ENCODE assay signal across 1 cellular context in the genomic region with DNA sequence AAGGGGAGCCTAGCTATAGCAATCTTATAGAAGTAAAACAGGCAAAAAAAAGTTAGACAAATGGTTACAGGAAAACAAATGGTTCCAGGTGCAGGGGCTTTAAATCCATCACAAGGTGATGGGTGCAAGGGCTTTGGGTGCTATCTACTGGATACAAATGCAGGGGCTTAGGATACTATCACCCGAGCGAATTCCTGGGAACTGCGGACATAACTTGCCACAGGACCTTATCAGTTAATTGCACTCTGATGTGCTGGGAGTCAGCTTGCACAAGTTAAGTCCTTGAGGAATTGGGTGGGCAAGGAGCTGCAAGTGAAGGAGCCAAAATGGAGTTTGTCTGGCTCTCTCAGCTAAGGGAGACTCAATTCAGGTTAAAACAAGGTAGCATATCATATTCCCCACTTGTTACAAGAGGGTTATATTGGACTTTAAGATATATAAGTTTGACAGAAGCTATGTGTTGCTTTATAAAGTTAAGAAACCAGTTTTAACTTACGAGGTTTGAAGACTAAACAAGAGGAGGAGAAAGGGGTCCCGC.
TF ChIP-seq lines count a peak whose summit lies in the region.

No MANE protein-coding gene starts in this region.

TF ChIP-seq in K562, 482 proteins besides CTCF, POLR2A, EP300 and RAD21 (continued from another document):
- TF ChIP-seq, protein P1, sequence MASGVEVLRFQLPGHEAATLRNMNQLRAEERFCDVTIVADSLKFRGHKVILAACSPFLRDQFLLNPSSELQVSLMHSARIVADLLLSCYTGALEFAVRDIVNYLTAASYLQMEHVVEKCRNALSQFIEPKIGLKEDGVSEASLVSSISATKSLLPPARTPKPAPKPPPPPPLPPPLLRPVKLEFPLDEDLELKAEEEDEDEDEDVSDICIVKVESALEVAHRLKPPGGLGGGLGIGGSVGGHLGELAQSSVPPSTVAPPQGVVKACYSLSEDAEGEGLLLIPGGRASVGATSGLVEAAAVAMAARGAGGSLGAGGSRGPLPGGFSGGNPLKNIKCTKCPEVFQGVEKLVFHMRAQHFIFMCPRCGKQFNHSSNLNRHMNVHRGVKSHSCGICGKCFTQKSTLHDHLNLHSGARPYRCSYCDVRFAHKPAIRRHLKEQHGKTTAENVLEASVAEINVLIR (CRISPR knock-in tag; IDR thresholded peaks at IDR 0.05): no peak
- TF ChIP-seq HMGN3 (IDR thresholded peaks at IDR 0.05; ENCODE audit: borderline replicate concordance, extremely low read depth, insufficient read length, low read depth, low read length) (no peak), MEF2D (tag; conservative IDR thresholded peaks at IDR 0.05; ENCODE audit: low read depth) (no peak)
